10 cellular contexts compared by ENCODE assay signal in the genomic region with DNA sequence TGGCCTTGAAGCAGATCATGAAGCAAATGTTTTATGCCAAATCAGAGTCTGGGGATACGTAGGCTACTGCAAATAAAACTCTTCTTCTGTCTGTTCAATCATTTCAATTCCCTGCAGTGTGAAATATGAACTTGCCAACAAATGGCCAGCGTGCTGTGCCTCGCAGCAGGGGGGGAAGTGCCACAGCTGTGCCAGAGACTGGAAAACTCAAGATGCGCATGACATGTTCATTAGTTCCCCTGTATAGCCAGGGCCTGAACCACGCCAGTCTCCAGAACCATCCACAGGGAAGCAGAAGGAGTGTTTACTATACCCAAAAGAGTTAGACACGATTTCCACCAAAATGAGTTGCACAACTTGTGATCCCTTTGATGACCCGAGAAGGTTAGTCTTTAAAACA.
DNase-seq lines count a peak whose midpoint lies in the region; ATAC-seq and TF ChIP-seq lines count a peak whose summit lies in the region.
"Had no signal": no experiment of that assay in that cellular context is flagged by ENCODE, and none has a peak within 500 bp of the region (broad histone marks: within the 10 kb centered on the region; RNA-seq: fewer than 3 reads in every experiment).

No MANE protein-coding gene starts in this region.

- H3K9me3 ChIP-seq in heart right ventricle: no peaks in the 10 kb centered on the region
- H3K9me3 ChIP-seq in subcutaneous abdominal adipose tissue (ENCODE audit: control insufficient read depth in 5 of 5, low read length in 5 of 5): no peaks in the 10 kb centered on the region

- 45 to 52% methylated on average over 7 of the region's 7 CpGs for WGBS in heart right ventricle, 2 donors

- H3K9ac ChIP-seq in subcutaneous abdominal adipose tissue (ENCODE audit: low read length in 5 of 5): no peak overlapping the region

- H3K4me3 ChIP-seq in heart right ventricle: no peak overlapping the region
- H3K4me3 ChIP-seq in subcutaneous abdominal adipose tissue (ENCODE audit: low read depth in 1 of 5, low read length in 5 of 5): no peak overlapping the region

- peaks cover 0 to 33% (median 12%) of the 10 kb centered on the region in 9 donors for H3K4me1 ChIP-seq in heart right ventricle
- H3K4me1 ChIP-seq in subcutaneous abdominal adipose tissue (ENCODE audit: control insufficient read depth in 5 of 5, insufficient read depth in 5 of 5, low read length in 5 of 5): peaks cover 0 to 7% (median 0%) of the 10 kb centered on the region in 5 donors

- no peaks in the 10 kb centered on the region for H3K36me3 ChIP-seq in heart right ventricle
- H3K36me3 ChIP-seq in subcutaneous abdominal adipose tissue (ENCODE audit: control insufficient read depth in 5 of 5, insufficient read depth in 5 of 5, low read length in 5 of 5): no peaks in the 10 kb centered on the region

- ATAC-seq in heart right ventricle (peak in 7 of 8 donors; percentile 56 to 84 (median 76)), GM19023 (IDR thresholded peaks at IDR 0.05; ENCODE audit: unreplicated experiment) (no peak)

- H3K27me3 ChIP-seq in heart right ventricle (no peaks in the 10 kb centered on the region), subcutaneous abdominal adipose tissue (ENCODE audit: control insufficient read depth in 5 of 5, insufficient read depth in 4 of 5, low read length in 5 of 5) (no peaks in the 10 kb centered on the region)

- DNase-seq in NCI-H1417 (lab: John Stamatoyannopoulos, UW) (peak; percentile 65 to 86 (median 69)), NCI-H1417 treated with DMSO at 0.1 percent for 48 hours (lab: John Stamatoyannopoulos, UW) (no peak), RPMI7951 (ENCODE audit: low read depth) (peak; percentile 39), heart right ventricle (no peak)
- DNase-seq in activated CD4-positive, alpha-beta T cell treated with anti-CD3 and anti-CD28 coated beads for 4 hours: no peak
- no peak for DNase-seq in activated CD4-positive, alpha-beta T cell treated with anti-CD3 and anti-CD28 coated beads, Interleukin-2, amount 50 U/mL, for 48 hours
- DNase-seq: MV-4-11; stimulated activated naive CD4-positive, alpha-beta T cell had no signal

- intact Hi-C loops in heart right ventricle (cut with DNase I): no loop called here

- TF ChIP-seq CTCF in heart right ventricle (IDR thresholded peaks at IDR 0.05): no peak

- H3K27ac ChIP-seq in heart right ventricle: peak overlapping the region in 5 of 10 donors; percentile 11 to 58 (median 37)
- peak overlapping the region; percentile 24 for H3K27ac ChIP-seq in subcutaneous abdominal adipose tissue (ENCODE audit: low read depth, low read length)

Comparison
In these comparisons a context has a peak if more than half of its experiments do, and no peak if none do; other contexts are left out.
1. DNase-seq: peak in NCI-H1417 (3 of 3) and RPMI7951 (single experiment); none in NCI-H1417 treated with DMSO at 0.1 percent for 48 hours (single experiment), heart right ventricle (0 of 2), activated CD4-positive, alpha-beta T cell treated with anti-CD3 and anti-CD28 coated beads for 4 hours (0 of 2) and activated CD4-positive, alpha-beta T cell treated with anti-CD3 and anti-CD28 coated beads, Interleukin-2, amount 50 U/mL, for 48 hours (0 of 2).